In the genomic region with DNA sequence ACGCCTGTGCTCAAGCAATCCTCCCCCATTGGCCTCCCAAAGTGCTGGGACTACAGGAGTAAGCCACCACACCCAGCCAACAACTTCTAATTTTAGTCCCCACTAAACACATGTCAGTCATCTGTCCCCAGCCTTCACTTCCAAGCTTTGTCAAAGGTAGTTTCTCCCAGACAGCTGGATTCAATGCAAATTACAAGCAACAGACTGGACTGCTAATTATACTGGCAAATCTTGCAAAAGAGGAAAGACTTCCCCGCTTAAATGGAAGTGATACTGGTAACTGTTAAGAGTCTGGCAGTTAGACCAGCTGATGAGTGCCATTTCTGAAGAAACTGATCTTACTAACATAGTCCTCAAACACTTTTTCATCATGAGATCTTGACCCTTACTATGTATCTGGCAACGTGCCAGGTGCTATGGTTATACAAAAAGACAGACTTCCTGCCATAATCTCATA, we compare ENCODE assay signal across 11 cellular contexts. TPM values are rescaled to one million over a fixed set of nuclear protein-coding genes. Genes with fewer than 3 reads are reported as not detected.
DNase-seq lines count a peak whose midpoint lies in the region; ATAC-seq, FAIRE-seq and TF ChIP-seq lines count a peak whose summit lies in the region.
"Had no signal": no experiment of that assay in that cellular context is flagged by ENCODE, and none has a peak within 500 bp of the region (broad histone marks: within the 10 kb centered on the region; RNA-seq: fewer than 3 reads in every experiment).

No MANE protein-coding gene starts in this region.

- TF ChIP-seq EP300 in HepG2 (IDR thresholded peaks at IDR 0.05; ENCODE audit: low read depth in 2 of 2, low read length in 2 of 2) = no peak
- no peak for TF ChIP-seq EP300 in HepG2 (CRISPR knock-in tag; IDR thresholded peaks at IDR 0.05; ENCODE audit: borderline replicate concordance)

- H3K36me3 Mint-ChIP-seq in immature natural killer cell = peaks cover 21 to 27% (median 26%) of the 10 kb centered on the region in 3 donors

- CTCF ChIA-PET in HepG2 (lab: Yijun Ruan, JAX; ENCODE audit: low intra/inter-chr PET ratio, low total read pairs) = no interaction called here

- peaks cover 9 to 15% of the 10 kb centered on the region in 2 donors for H3K4me1 Mint-ChIP-seq in immature natural killer cell

- BruUV-seq in HepG2 (replicated peaks; lab: Mats Ljungman, UMichigan) = no TSS peak

- FAIRE-seq in GM18507 (lab: Jason Lieb, UNC) (peak; percentile 57), HepG2 (lab: Jason Lieb, UNC) (no peak)

- POLR2A ChIA-PET in HepG2 (lab: Yijun Ruan, JAX) = interaction anchor here (3.2 kb wide), 1 partner anchor 21 kb away, joined by 11 read pairs; no protein-coding TSS in a partner anchor

- H3K79me2 ChIP-seq in HepG2 (ENCODE audit: insufficient read depth, low read length) = no peaks in the 10 kb centered on the region

- intact Hi-C loops in HepG2 (cut with micrococcal nuclease; ENCODE audit: unreplicated experiment) = no loop called here

- H2AFZ ChIP-seq in HepG2 (ENCODE audit: low read length) = no peak overlapping the region

- H3K9ac ChIP-seq in HepG2 (ENCODE audit: insufficient read depth, low read depth, low read length) = no peak overlapping the region

- H3K27me3 Mint-ChIP-seq in immature natural killer cell (ENCODE audit: low read depth in 3 of 3) = peaks cover 0 to 2% (median 2%) of the 10 kb centered on the region in 3 donors

- no peak for DNase-seq in GM18507 (ENCODE audit: extremely low spot score, insufficient read length, low read depth)
- peak; percentile 79 for DNase-seq in NOMO-1 treated with dmso at 0.1 percent for 144 hours (lab: John Stamatoyannopoulos, UW; ENCODE audit: unreplicated experiment)
- no peak for DNase-seq in HepG2 (ENCODE audit: low spot score)
- DNase-seq in NCI-H2171 treated with DMSO at 0.1 percent for 48 hours (lab: John Stamatoyannopoulos, UW) = no peak
- DNase-seq in immature natural killer cell = no peak
- DNase-seq: heart left ventricle had no signal

- H3K4me3 ChIP-seq in HepG2 (replicated peaks in 1 of 3; ENCODE audit: insufficient read depth in 1 of 3, low read depth in 2 of 3, low read length in 3 of 3) = no peak overlapping the region
- H3K4me3 ChIP-seq: heart left ventricle had no signal

- peaks cover 18 to 32% of the 10 kb centered on the region in 2 experiments for H3K36me3 ChIP-seq in HepG2 (replicated peaks in 1 of 2; ENCODE audit: control insufficient read depth in 1 of 2, insufficient read depth in 2 of 2, low read length in 2 of 2)

- H3K27me3 ChIP-seq in HepG2 (ENCODE audit: control insufficient read depth in 1 of 2, insufficient read depth in 2 of 2, low read length in 2 of 2) = no peaks in the 10 kb centered on the region
- H3K27me3 ChIP-seq: heart left ventricle had no signal

- H4K20me1 ChIP-seq in HepG2 (ENCODE audit: insufficient read depth, low read length) = no peaks in the 10 kb centered on the region

- TF ChIP-seq CTCF in HepG2 (CRISPR knock-in tag; IDR thresholded peaks at IDR 0.05) = no peak

- 94% methylated on average over 3 of the region's 3 CpGs for WGBS in HepG2 (ENCODE audit: low lambda C conversion rate)

- TF ChIP-seq RAD21 in HepG2 (CRISPR knock-in tag; IDR thresholded peaks at IDR 0.05) = no peak

- no peaks in the 10 kb centered on the region for H3K9me3 Mint-ChIP-seq in immature natural killer cell
- H3K9me3 Mint-ChIP-seq: activated T-helper 1 cell treated with anti-CD3 and anti-CD28 coated beads, Interleukin-12 subunit alpha, Interleukin-12 subunit beta, Interleukin-2, Interleukin-4 antibody, amounts not matched to agents 30 ng/mL and 10 ng/mL and 1 ng/mL, durations not matched to agents 14 hours and 24 hours and 36 hours; T-helper 1 cell treated with Interleukin-12 subunit alpha and Interleukin-12 subunit beta and Interleukin-4 antibody, amounts not matched to agents 30 μg/mL and 1 μg/mL, for 36 hours had no signal

- H3K9me3 ChIP-seq in HepG2 (ENCODE audit: low read length) = no peaks in the 10 kb centered on the region
- H3K9me3 ChIP-seq: heart left ventricle had no signal

- ATAC-seq in HG02678 (IDR thresholded peaks at IDR 0.05; ENCODE audit: unreplicated experiment) = peak; percentile 71
- no peak for ATAC-seq in HepG2
- no peak for ATAC-seq in HG02588 (IDR thresholded peaks at IDR 0.05; ENCODE audit: unreplicated experiment)
- ATAC-seq in GM18873 (IDR thresholded peaks at IDR 0.05; ENCODE audit: low FRiP score, unreplicated experiment) = no peak
- ATAC-seq: heart left ventricle had no signal

- in situ Hi-C loops in HepG2 (cut with HindIII; ENCODE audit: extremely low pct_ligation_motif_present, low pct_unique_long_range_greater_than_20kb) = no loop called here

- peak overlapping the region in 1 of 6 donors; percentile 45 for H3K27ac Mint-ChIP-seq in immature natural killer cell
- H3K27ac Mint-ChIP-seq: activated T-helper 1 cell treated with anti-CD3 and anti-CD28 coated beads, Interleukin-12 subunit alpha, Interleukin-12 subunit beta, Interleukin-2, Interleukin-4 antibody, amounts not matched to agents 30 ng/mL and 10 ng/mL and 1 ng/mL, durations not matched to agents 14 hours and 24 hours and 36 hours; T-helper 1 cell treated with Interleukin-12 subunit alpha and Interleukin-12 subunit beta and Interleukin-4 antibody, amounts not matched to agents 30 μg/mL and 1 μg/mL, for 36 hours had no signal

- peaks cover 10% of the 10 kb centered on the region for H3K4me1 ChIP-seq in HepG2 (ENCODE audit: insufficient read depth, low read length)

- no peak for TF ChIP-seq POLR2A in HepG2 (IDR thresholded peaks at IDR 0.05; ENCODE audit: insufficient read depth in 1 of 2, low read depth in 2 of 2, low read length in 2 of 2)

- no peak overlapping the region for H3K27ac ChIP-seq in HepG2 (ENCODE audit: extremely low read length, insufficient read depth, low read length)

- no peak overlapping the region for H3K4me2 ChIP-seq in HepG2 (ENCODE audit: low read depth, low read length)

- no peak overlapping the region for H3K4me3 Mint-ChIP-seq in immature natural killer cell
- H3K4me3 Mint-ChIP-seq: activated T-helper 1 cell treated with anti-CD3 and anti-CD28 coated beads, Interleukin-12 subunit alpha, Interleukin-12 subunit beta, Interleukin-2, Interleukin-4 antibody, amounts not matched to agents 30 ng/mL and 10 ng/mL and 1 ng/mL, durations not matched to agents 14 hours and 24 hours and 36 hours; T-helper 1 cell treated with Interleukin-12 subunit alpha and Interleukin-12 subunit beta and Interleukin-4 antibody, amounts not matched to agents 30 μg/mL and 1 μg/mL, for 36 hours had no signal

RNA-seq across cellular contexts. Expression of a gene that starts 8.2 kb away (rescaled TPM):
- 69.8 and 93.1 TPM in 2 replicates for total RNA-seq in HepG2 (2016; rRNA removed; fragmentation: Illumina TruSeq; extraction: Trizol)
- 52.6 and 57.4 TPM in 2 replicates for total RNA-seq in HepG2 (2016; cell fraction: cytosol; rRNA removed; fragmentation: Illumina TruSeq; extraction: Trizol; ENCODE audit: low read depth)
- 76.8 and 80.6 TPM in 2 replicates for total RNA-seq in HepG2 (2016; cell fraction: insoluble cytoplasmic fraction; rRNA removed; fragmentation: Illumina TruSeq; extraction: Trizol)
- total RNA-seq in HepG2 (2016; cell fraction: membrane; rRNA removed; fragmentation: Illumina TruSeq; extraction: Trizol) = 41.5 and 45.8 TPM in 2 replicates
- total RNA-seq in HepG2 (2016; cell fraction: nucleus; rRNA removed; fragmentation: Illumina TruSeq; extraction: Trizol) = 84.5 and 97.4 TPM in 2 replicates
- 51.5 and 52.3 TPM in 2 replicates for polyA plus RNA-seq in HepG2 (2011; rRNA removed)
- 25.4 and 28.7 TPM in 2 replicates for polyA plus RNA-seq in HepG2 (2011; cell fraction: cytosol; rRNA removed)
- polyA plus RNA-seq in HepG2 (2011; cell fraction: nucleus; rRNA removed) = 184 and 204 TPM in 2 replicates
- 70.4 and 97.1 TPM in 2 replicates for polyA plus RNA-seq in HepG2 (2012)
- polyA plus RNA-seq in HepG2 (2016; cell fraction: cytosol; fragmentation: Illumina TruSeq; extraction: Trizol; ENCODE audit: low read depth) = 4.7 and 5.8 TPM in 2 replicates
- polyA plus RNA-seq in HepG2 (2016; cell fraction: insoluble cytoplasmic fraction; fragmentation: Illumina TruSeq; extraction: Trizol; ENCODE audit: low read depth) = 87.5 and 99.8 TPM in 2 replicates
- polyA plus RNA-seq in HepG2 (2016; cell fraction: membrane; fragmentation: Illumina TruSeq; extraction: Trizol; ENCODE audit: low read depth) = 11.1 and 11.7 TPM in 2 replicates
- 238 and 249 TPM in 2 replicates for polyA plus RNA-seq in HepG2 (2016; cell fraction: nucleus; fragmentation: Illumina TruSeq; extraction: Trizol; ENCODE audit: insufficient read depth, low read depth)
- 58.5 and 111 TPM in 2 replicates for polyA minus RNA-seq in HepG2 (2011; rRNA and poly(A)+ RNA removed; ENCODE audit: low replicate concordance)
- polyA minus RNA-seq in HepG2 (2011; cell fraction: cytosol; rRNA and poly(A)+ RNA removed) = 31.9 and 47.6 TPM in 2 replicates
- 134 and 143 TPM in 2 replicates for polyA minus RNA-seq in HepG2 (2011; cell fraction: nucleus; rRNA and poly(A)+ RNA removed)
- polyA plus RNA-seq in immature natural killer cell = 10 to 100 TPM; 34.1 to 40.0 (median 36.1) TPM

RNA-seq across cellular contexts. Expression of a gene that starts 38.7 kb away (rescaled TPM):
- total RNA-seq in HepG2 (2016; rRNA removed; fragmentation: Illumina TruSeq; extraction: Trizol) = 80.4 and 84.2 TPM in 2 replicates
- 18.1 and 20.7 TPM in 2 replicates for total RNA-seq in HepG2 (2016; cell fraction: cytosol; rRNA removed; fragmentation: Illumina TruSeq; extraction: Trizol; ENCODE audit: low read depth)
- total RNA-seq in HepG2 (2016; cell fraction: insoluble cytoplasmic fraction; rRNA removed; fragmentation: Illumina TruSeq; extraction: Trizol) = 79.1 and 84.4 TPM in 2 replicates
- total RNA-seq in HepG2 (2016; cell fraction: membrane; rRNA removed; fragmentation: Illumina TruSeq; extraction: Trizol) = 44.8 and 49.7 TPM in 2 replicates
- 64.8 and 79.0 TPM in 2 replicates for total RNA-seq in HepG2 (2016; cell fraction: nucleus; rRNA removed; fragmentation: Illumina TruSeq; extraction: Trizol)
- polyA plus RNA-seq in HepG2 (2011; rRNA removed) (49.4 and 54.7 TPM in 2 replicates), immature natural killer cell (10 to 100 TPM in 1 of 3 donors, 1 to 10 TPM in 2; 6.3 to 14.1 (median 9.5) TPM)
- polyA plus RNA-seq in HepG2 (2011; cell fraction: cytosol; rRNA removed) = 41.5 and 46.7 TPM in 2 replicates
- 131 and 162 TPM in 2 replicates for polyA plus RNA-seq in HepG2 (2011; cell fraction: nucleus; rRNA removed)
- polyA plus RNA-seq in HepG2 (2012) = 27.0 and 35.2 TPM in 2 replicates
- 8.2 and 10.2 TPM in 2 replicates for polyA plus RNA-seq in HepG2 (2016; cell fraction: cytosol; fragmentation: Illumina TruSeq; extraction: Trizol; ENCODE audit: low read depth)
- 69.7 and 75.5 TPM in 2 replicates for polyA plus RNA-seq in HepG2 (2016; cell fraction: insoluble cytoplasmic fraction; fragmentation: Illumina TruSeq; extraction: Trizol; ENCODE audit: low read depth)
- 20.9 and 22.2 TPM in 2 replicates for polyA plus RNA-seq in HepG2 (2016; cell fraction: membrane; fragmentation: Illumina TruSeq; extraction: Trizol; ENCODE audit: low read depth)
- 59.4 and 64.9 TPM in 2 replicates for polyA plus RNA-seq in HepG2 (2016; cell fraction: nucleus; fragmentation: Illumina TruSeq; extraction: Trizol; ENCODE audit: insufficient read depth, low read depth)
- 142 and 329 TPM in 2 replicates for polyA minus RNA-seq in HepG2 (2011; rRNA and poly(A)+ RNA removed; ENCODE audit: low replicate concordance)
- 36.3 and 43.7 TPM in 2 replicates for polyA minus RNA-seq in HepG2 (2011; cell fraction: cytosol; rRNA and poly(A)+ RNA removed)
- 112 and 117 TPM in 2 replicates for polyA minus RNA-seq in HepG2 (2011; cell fraction: nucleus; rRNA and poly(A)+ RNA removed)

RNA-seq across cellular contexts. Expression of a gene that starts 39.1 kb away (rescaled TPM):
- 111 and 142 TPM in 2 replicates for total RNA-seq in HepG2 (2016; rRNA removed; fragmentation: Illumina TruSeq; extraction: Trizol)
- 27.2 and 33.8 TPM in 2 replicates for total RNA-seq in HepG2 (2016; cell fraction: cytosol; rRNA removed; fragmentation: Illumina TruSeq; extraction: Trizol; ENCODE audit: low read depth)
- 112 and 143 TPM in 2 replicates for total RNA-seq in HepG2 (2016; cell fraction: insoluble cytoplasmic fraction; rRNA removed; fragmentation: Illumina TruSeq; extraction: Trizol)
- 46.0 and 47.2 TPM in 2 replicates for total RNA-seq in HepG2 (2016; cell fraction: membrane; rRNA removed; fragmentation: Illumina TruSeq; extraction: Trizol)
- 80.6 and 99.3 TPM in 2 replicates for total RNA-seq in HepG2 (2016; cell fraction: nucleus; rRNA removed; fragmentation: Illumina TruSeq; extraction: Trizol)
- polyA plus RNA-seq in HepG2 (2011; rRNA removed) (97.6 and 100 TPM in 2 replicates), immature natural killer cell (10 to 100 TPM; 13.1 to 18.8 (median 14.2) TPM)
- 98.1 and 112 TPM in 2 replicates for polyA plus RNA-seq in HepG2 (2011; cell fraction: cytosol; rRNA removed)
- polyA plus RNA-seq in HepG2 (2011; cell fraction: nucleus; rRNA removed) = 129 and 137 TPM in 2 replicates
- 83.8 and 88.4 TPM in 2 replicates for polyA plus RNA-seq in HepG2 (2012)
- polyA plus RNA-seq in HepG2 (2016; cell fraction: cytosol; fragmentation: Illumina TruSeq; extraction: Trizol; ENCODE audit: low read depth) = 31.2 and 32.8 TPM in 2 replicates
- polyA plus RNA-seq in HepG2 (2016; cell fraction: insoluble cytoplasmic fraction; fragmentation: Illumina TruSeq; extraction: Trizol; ENCODE audit: low read depth) = 119 and 123 TPM in 2 replicates
- 30.0 and 32.3 TPM in 2 replicates for polyA plus RNA-seq in HepG2 (2016; cell fraction: membrane; fragmentation: Illumina TruSeq; extraction: Trizol; ENCODE audit: low read depth)
- polyA plus RNA-seq in HepG2 (2016; cell fraction: nucleus; fragmentation: Illumina TruSeq; extraction: Trizol; ENCODE audit: insufficient read depth, low read depth) = 89.9 and 95.2 TPM in 2 replicates
- 49.6 and 117 TPM in 2 replicates for polyA minus RNA-seq in HepG2 (2011; rRNA and poly(A)+ RNA removed; ENCODE audit: low replicate concordance)
- 61.7 and 68.8 TPM in 2 replicates for polyA minus RNA-seq in HepG2 (2011; cell fraction: cytosol; rRNA and poly(A)+ RNA removed)
- 155 and 167 TPM in 2 replicates for polyA minus RNA-seq in HepG2 (2011; cell fraction: nucleus; rRNA and poly(A)+ RNA removed)
